ENCODE assay signal across 8 cellular contexts in the genomic region with DNA sequence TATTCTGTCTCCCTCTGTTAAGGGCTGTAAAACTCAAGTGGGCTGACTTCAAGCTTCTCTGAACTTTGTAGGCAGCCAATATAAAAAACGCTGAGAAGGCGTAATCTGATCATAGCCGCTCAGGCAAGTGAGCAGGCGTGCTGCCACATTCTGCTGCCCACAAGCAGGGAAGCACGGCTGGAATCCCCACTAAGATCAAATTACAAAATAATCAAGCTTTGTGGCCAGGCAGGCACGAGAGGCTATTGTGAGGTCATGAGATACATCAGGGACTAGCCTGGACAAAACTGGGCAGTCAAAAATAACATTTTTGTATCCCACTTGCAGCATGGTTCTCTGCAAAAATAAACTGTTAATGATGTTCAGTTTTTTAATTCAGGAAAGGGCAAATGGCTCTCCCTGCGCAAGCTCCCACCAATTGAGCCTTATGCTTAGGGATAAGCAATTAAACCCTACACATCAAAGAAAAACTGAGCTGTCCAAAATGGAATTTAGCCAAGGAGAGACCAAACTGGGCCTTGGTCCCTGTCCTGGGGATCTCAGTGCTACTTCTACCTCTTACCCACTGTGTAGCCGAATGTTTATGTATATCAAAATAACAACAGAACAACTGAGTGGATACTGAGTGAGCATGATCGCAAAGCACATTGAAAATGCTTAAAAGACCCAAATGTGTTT.
A peak's percentile ranks its signal among the peaks of the same experiment; 100 is the strongest.
DNase-seq lines count a peak whose midpoint lies in the region; ATAC-seq and TF ChIP-seq lines count a peak whose summit lies in the region.

No MANE protein-coding gene starts in this region.

- H3K4me3 ChIP-seq in HCT116 (replicated peaks in 1 of 2; ENCODE audit: low read depth in 1 of 2, low read length in 2 of 2) (no peak overlapping the region), fibroblast of mammary gland (ENCODE audit: control insufficient read depth, low read depth, low read length) (no peak overlapping the region), parathyroid adenoma (ENCODE audit: low read depth, low read length) (no peak overlapping the region)

- RAD21 ChIA-PET in HCT116 (lab: Charles Lee; ENCODE audit: low non-redundant PET in 1 of 2, low total read pairs in 2 of 2, uncharacterized antibody in 2 of 2, unreplicated experiment in 2 of 2) = interaction anchor here (0.9 to 1.4 kb wide), 2 partner anchors 124 to 238 kb away, joined by 3 read pairs; no protein-coding TSS in a partner anchor

- BruUV-seq in HCT116 (replicated peaks; lab: Mats Ljungman, UMichigan) = no TSS peak

- TF ChIP-seq POLR2A in HCT116 (IDR thresholded peaks at IDR 0.05; ENCODE audit: borderline replicate concordance, extremely low read depth, insufficient read depth, insufficient read length) = no peak

- H2AFZ ChIP-seq in HCT116 (ENCODE audit: low read depth, low read length, poor library complexity, severe bottlenecking) = no peak overlapping the region
- no peak overlapping the region for H2AFZ ChIP-seq in parathyroid adenoma

- ATAC-seq in HCT116 (peak; percentile 95), GM19467 (IDR thresholded peaks at IDR 0.05; ENCODE audit: unreplicated experiment) (no peak)
- ATAC-seq in activated T-cell treated with anti-CD3 and anti-CD28 coated beads, Interleukin-2, amount 50 U/mL, for 4 hours = no peak

- peak overlapping the region; percentile 55 for H3K4me2 ChIP-seq in HCT116 (ENCODE audit: low read length)
- peak overlapping the region; percentile 15 for H3K4me2 ChIP-seq in parathyroid adenoma (ENCODE audit: low read length)

- H4K20me1 ChIP-seq in HCT116 (ENCODE audit: insufficient read depth) = no peaks in the 10 kb centered on the region

- H3K36me3 ChIP-seq in HCT116 (ENCODE audit: control insufficient read depth in 1 of 2, insufficient read depth in 2 of 2, low read length in 2 of 2) (no peaks in the 10 kb centered on the region), parathyroid adenoma (ENCODE audit: control insufficient read depth, insufficient read depth, low read length) (no peaks in the 10 kb centered on the region)

- no peak for TF ChIP-seq CTCF in HCT116 (IDR thresholded peaks at IDR 0.05 in 2 of 3, conservative IDR thresholded peaks at IDR 0.05 in 1 of 3; ENCODE audit: borderline replicate concordance in 1 of 3, insufficient read depth in 1 of 3, low read depth in 2 of 3, low read length in 2 of 3)
- no peak for TF ChIP-seq CTCF in fibroblast of mammary gland (conservative IDR thresholded peaks at IDR 0.05; ENCODE audit: control insufficient read depth, insufficient read depth, low read depth, low read length)
- no peak for TF ChIP-seq CTCF in parathyroid adenoma (IDR thresholded peaks at IDR 0.05)

- POLR2A ChIA-PET in HCT116 (lab: Charles Lee) = no interaction called here

- CTCF ChIA-PET in HCT116 (lab: Charles Lee) = no interaction called here
- CTCF ChIA-PET in activated naive CD4-positive, alpha-beta T cell treated with anti-CD3 and anti-CD28 coated beads for 36 hours (lab: Charles Lee) = interaction anchor here (0.6 kb wide), 1 partner anchor 46 kb away, joined by 3 read pairs; no protein-coding TSS in a partner anchor

- peaks cover 12% of the 10 kb centered on the region for H3K36me3 Mint-ChIP-seq in activated T-cell treated with anti-CD3 and anti-CD28 coated beads, Interleukin-2, amount 50 U/mL, for 4 hours (ENCODE audit: insufficient read depth)
- H3K36me3 Mint-ChIP-seq in activated naive CD4-positive, alpha-beta T cell treated with anti-CD3 and anti-CD28 coated beads for 36 hours (ENCODE audit: low read depth) = peaks cover 9% of the 10 kb centered on the region

- DNase-seq in HCT116 (ENCODE audit: low read depth, low spot score) = peak; percentile 42
- DNase-seq in OCI-M1 (lab: John Stamatoyannopoulos, UW) = peak; percentile 94
- peak; percentile 90 for DNase-seq in fibroblast of mammary gland (ENCODE audit: low read depth)
- no peak for DNase-seq in activated effector memory CD4-positive, alpha-beta T cell treated with Interleukin-2 at 50 U/mL for 16 hours
- DNase-seq in activated T-cell treated with anti-CD3 and anti-CD28 coated beads, Interleukin-2, amount 50 U/mL, for 4 hours = no peak
- DNase-seq in activated naive CD4-positive, alpha-beta T cell treated with anti-CD3 and anti-CD28 coated beads for 36 hours = no peak

- no peak for TF ChIP-seq RAD21 in HCT116 (IDR thresholded peaks at IDR 0.05; ENCODE audit: low read depth)

- H3K27me3 ChIP-seq in HCT116 (ENCODE audit: insufficient read depth, low read length) (no peaks in the 10 kb centered on the region), parathyroid adenoma (ENCODE audit: control insufficient read depth, insufficient read depth, low read length) (no peaks in the 10 kb centered on the region)

- H3K9ac ChIP-seq in HCT116 (ENCODE audit: low read length) = no peak overlapping the region
- no peak overlapping the region for H3K9ac ChIP-seq in parathyroid adenoma

- H3K79me2 ChIP-seq in HCT116 (ENCODE audit: insufficient read depth, low read length) (no peaks in the 10 kb centered on the region), parathyroid adenoma (no peaks in the 10 kb centered on the region)

- no peak overlapping the region for H3K4me3 Mint-ChIP-seq in activated T-cell treated with anti-CD3 and anti-CD28 coated beads, Interleukin-2, amount 50 U/mL, for 4 hours
- H3K4me3 Mint-ChIP-seq in activated naive CD4-positive, alpha-beta T cell treated with anti-CD3 and anti-CD28 coated beads for 36 hours = no peak overlapping the region

- H3K27ac Mint-ChIP-seq in activated naive CD4-positive, alpha-beta T cell treated with anti-CD3 and anti-CD28 coated beads for 36 hours = no peak overlapping the region

- H3K9me3 ChIP-seq in HCT116 (ENCODE audit: control insufficient read depth in 1 of 2, insufficient read depth in 1 of 2, low read depth in 1 of 2, low read length in 2 of 2) (no peaks in the 10 kb centered on the region), parathyroid adenoma (ENCODE audit: control insufficient read depth, low read length) (no peaks in the 10 kb centered on the region)

- no peaks in the 10 kb centered on the region for H3K9me2 ChIP-seq in HCT116 (ENCODE audit: insufficient read depth)

- H3K9me3 Mint-ChIP-seq in activated T-cell treated with anti-CD3 and anti-CD28 coated beads, Interleukin-2, amount 50 U/mL, for 4 hours = no peaks in the 10 kb centered on the region
- H3K9me3 Mint-ChIP-seq in activated naive CD4-positive, alpha-beta T cell treated with anti-CD3 and anti-CD28 coated beads for 36 hours = no peaks in the 10 kb centered on the region

- H3K27ac ChIP-seq in HCT116 (ENCODE audit: low read depth, low read length) (no peak overlapping the region), parathyroid adenoma (no peak overlapping the region)

- H3K4me1 ChIP-seq in HCT116 (ENCODE audit: control insufficient read depth in 1 of 2, insufficient read depth in 2 of 2, low read length in 2 of 2) (peaks cover 22 to 25% of the 10 kb centered on the region in 2 experiments), parathyroid adenoma (peaks cover 4% of the 10 kb centered on the region)

- no peaks in the 10 kb centered on the region for H3K27me3 Mint-ChIP-seq in activated T-cell treated with anti-CD3 and anti-CD28 coated beads, Interleukin-2, amount 50 U/mL, for 4 hours (ENCODE audit: low read depth)
- H3K27me3 Mint-ChIP-seq in activated naive CD4-positive, alpha-beta T cell treated with anti-CD3 and anti-CD28 coated beads for 36 hours (ENCODE audit: low read depth) = no peaks in the 10 kb centered on the region

- no peaks in the 10 kb centered on the region for H3K4me1 Mint-ChIP-seq in activated T-cell treated with anti-CD3 and anti-CD28 coated beads, Interleukin-2, amount 50 U/mL, for 4 hours (ENCODE audit: low read depth)
- no peaks in the 10 kb centered on the region for H3K4me1 Mint-ChIP-seq in activated naive CD4-positive, alpha-beta T cell treated with anti-CD3 and anti-CD28 coated beads for 36 hours (ENCODE audit: low read depth)

- intact Hi-C loops in HCT116 (cut with micrococcal nuclease) = no loop called here
- intact Hi-C loops in activated naive CD4-positive, alpha-beta T cell treated with anti-CD3 and anti-CD28 coated beads for 36 hours (cut with micrococcal nuclease) = no loop called here

TF ChIP-seq in HCT116, 20 proteins besides CTCF, POLR2A, EP300 and RAD21:
- TF ChIP-seq FOSL1 (IDR thresholded peaks at IDR 0.05; ENCODE audit: low read depth) (no peak), SP1 (IDR thresholded peaks at IDR 0.05; ENCODE audit: low read depth) (peak; percentile 40; the same call in 1 of the 2 replicates), TCF7L2 (IDR thresholded peaks at IDR 0.05; ENCODE audit: borderline replicate concordance, extremely low read depth, insufficient read depth, insufficient read length) (peak; percentile 31), YY1 (IDR thresholded peaks at IDR 0.05; ENCODE audit: extremely low read depth, insufficient replicate concordance, low read depth, low read length) (no peak), CEBPB (IDR thresholded peaks at IDR 0.05; ENCODE audit: low read depth) (peak; percentile 38; the same call in 1 of the 2 replicates), SIN3A (IDR thresholded peaks at IDR 0.05; ENCODE audit: low read depth) (peak; percentile 40; the same call in 1 of the 2 replicates), SRF (IDR thresholded peaks at IDR 0.05; ENCODE audit: low read depth) (no peak), JUND (IDR thresholded peaks at IDR 0.05) (no peak)
- TF ChIP-seq, protein P1, sequence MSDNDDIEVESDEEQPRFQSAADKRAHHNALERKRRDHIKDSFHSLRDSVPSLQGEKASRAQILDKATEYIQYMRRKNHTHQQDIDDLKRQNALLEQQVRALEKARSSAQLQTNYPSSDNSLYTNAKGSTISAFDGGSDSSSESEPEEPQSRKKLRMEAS (IDR thresholded peaks at IDR 0.05) = peak; percentile 54
- TF ChIP-seq, protein P2, sequence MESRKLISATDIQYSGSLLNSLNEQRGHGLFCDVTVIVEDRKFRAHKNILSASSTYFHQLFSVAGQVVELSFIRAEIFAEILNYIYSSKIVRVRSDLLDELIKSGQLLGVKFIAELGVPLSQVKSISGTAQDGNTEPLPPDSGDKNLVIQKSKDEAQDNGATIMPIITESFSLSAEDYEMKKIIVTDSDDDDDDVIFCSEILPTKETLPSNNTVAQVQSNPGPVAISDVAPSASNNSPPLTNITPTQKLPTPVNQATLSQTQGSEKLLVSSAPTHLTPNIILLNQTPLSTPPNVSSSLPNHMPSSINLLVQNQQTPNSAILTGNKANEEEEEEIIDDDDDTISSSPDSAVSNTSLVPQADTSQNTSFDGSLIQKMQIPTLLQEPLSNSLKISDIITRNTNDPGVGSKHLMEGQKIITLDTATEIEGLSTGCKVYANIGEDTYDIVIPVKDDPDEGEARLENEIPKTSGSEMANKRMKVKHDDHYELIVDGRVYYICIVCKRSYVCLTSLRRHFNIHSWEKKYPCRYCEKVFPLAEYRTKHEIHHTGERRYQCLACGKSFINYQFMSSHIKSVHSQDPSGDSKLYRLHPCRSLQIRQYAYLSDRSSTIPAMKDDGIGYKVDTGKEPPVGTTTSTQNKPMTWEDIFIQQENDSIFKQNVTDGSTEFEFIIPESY (IDR thresholded peaks at IDR 0.05; ENCODE audit: extremely low read depth, insufficient replicate concordance, low read length) = no peak

Comparison
In these comparisons a context has a peak if more than half of its experiments do, and no peak if none do; other contexts are left out.
1. DNase-seq: peak in HCT116 (single experiment), OCI-M1 (single experiment) and fibroblast of mammary gland (single experiment); none in activated effector memory CD4-positive, alpha-beta T cell treated with Interleukin-2 at 50 U/mL for 16 hours (single experiment), activated T-cell treated with anti-CD3 and anti-CD28 coated beads, Interleukin-2, amount 50 U/mL, for 4 hours (single experiment) and activated naive CD4-positive, alpha-beta T cell treated with anti-CD3 and anti-CD28 coated beads for 36 hours (single experiment).